In genomic region chr15:70491183-70491621, GRCh38 we compare ENCODE assay signal across 14 cellular contexts.
DNase-seq lines count a peak whose midpoint lies in the region; ATAC-seq and FAIRE-seq lines count a peak whose summit lies in the region.
"Had no signal": no experiment of that assay in that cellular context is flagged by ENCODE, and none has a peak within 500 bp of the region (broad histone marks: within the 10 kb centered on the region; RNA-seq: fewer than 3 reads in every experiment).

No MANE protein-coding gene starts in this region.

- ATAC-seq in stimulated activated naive CD8-positive, alpha-beta T cell treated with anti-CD3 and anti-CD28 coated beads, Interleukin-15, amount 100 ng/mL, for 72 hours = peak; percentile 22
- no peak for ATAC-seq in HG03565 (IDR thresholded peaks at IDR 0.05; ENCODE audit: unreplicated experiment)
- ATAC-seq: HepG2 had no signal

- FAIRE-seq in RCC 7860 (lab: Jason Lieb, UNC) = no peak
- FAIRE-seq: HepG2 had no signal

- peaks cover 88% of the 10 kb centered on the region for H3K4me1 Mint-ChIP-seq in activated T-cell treated with anti-CD3 and anti-CD28 coated beads, Interleukin-2, amount 50 U/mL, for 24 hours (ENCODE audit: low read depth)
- peaks cover 98% of the 10 kb centered on the region for H3K4me1 Mint-ChIP-seq in dendritic cell treated with granulocyte-macrophage colony-stimulating factor and Interleukin-4, amounts not matched to agents 40 ng/mL and 50 ng/mL, for 4 days (ENCODE audit: low read depth)
- H3K4me1 Mint-ChIP-seq in stimulated activated naive CD8-positive, alpha-beta T cell treated with anti-CD3 and anti-CD28 coated beads, Interleukin-15, amount 100 ng/mL, for 72 hours = peaks cover 89% of the 10 kb centered on the region

- no peak for DNase-seq in activated T-cell treated with anti-CD3 and anti-CD28 coated beads, Interleukin-2, amount 50 U/mL, for 24 hours
- no peak for DNase-seq in activated T-cell treated with anti-CD3 and anti-CD28 coated beads, Interleukin-2, amount 50 U/mL, for 1 hour
- DNase-seq in RCC 7860 (ENCODE audit: low spot score) = peak; percentile 4
- DNase-seq in stimulated activated naive CD8-positive, alpha-beta T cell treated with anti-CD3 and anti-CD28 coated beads, Interleukin-15, amount 100 ng/mL, for 72 hours = peak in 1 of 2 donors; percentile 58
- no peak for DNase-seq in mesenteric fat pad (ENCODE audit: low spot score)
- DNase-seq in retina = no peak
- DNase-seq: amniotic stem cell, NCI-H446 treated with DMSO at 0.1 percent for 48 hours, T-helper 9 cell, upper lobe of left lung had no signal

- H3K27ac Mint-ChIP-seq in activated T-cell treated with anti-CD3 and anti-CD28 coated beads, Interleukin-2, amount 50 U/mL, for 24 hours = peak overlapping the region; percentile 95
- peak overlapping the region; percentile 99 for H3K27ac Mint-ChIP-seq in dendritic cell treated with granulocyte-macrophage colony-stimulating factor and Interleukin-4, amounts not matched to agents 40 ng/mL and 50 ng/mL, for 4 days
- peak overlapping the region; percentile 69 to 74 for H3K27ac Mint-ChIP-seq in stimulated activated naive CD8-positive, alpha-beta T cell treated with anti-CD3 and anti-CD28 coated beads, Interleukin-15, amount 100 ng/mL, for 72 hours
- H3K27ac Mint-ChIP-seq: neural progenitor cell had no signal

- intact Hi-C loops in dendritic cell treated with granulocyte-macrophage colony-stimulating factor and Interleukin-4, amounts not matched to agents 40 ng/mL and 50 ng/mL, for 4 days (cut with micrococcal nuclease) = no loop called here

- H3K9me3 Mint-ChIP-seq in activated T-cell treated with anti-CD3 and anti-CD28 coated beads, Interleukin-2, amount 50 U/mL, for 24 hours = no peaks in the 10 kb centered on the region
- H3K9me3 Mint-ChIP-seq in dendritic cell treated with granulocyte-macrophage colony-stimulating factor and Interleukin-4, amounts not matched to agents 40 ng/mL and 50 ng/mL, for 4 days = no peaks in the 10 kb centered on the region
- no peaks in the 10 kb centered on the region for H3K9me3 Mint-ChIP-seq in stimulated activated naive CD8-positive, alpha-beta T cell treated with anti-CD3 and anti-CD28 coated beads, Interleukin-15, amount 100 ng/mL, for 72 hours
- H3K9me3 Mint-ChIP-seq: neural progenitor cell had no signal

- H3K36me3 Mint-ChIP-seq in activated T-cell treated with anti-CD3 and anti-CD28 coated beads, Interleukin-2, amount 50 U/mL, for 24 hours (ENCODE audit: low read depth) = no peaks in the 10 kb centered on the region
- no peaks in the 10 kb centered on the region for H3K36me3 Mint-ChIP-seq in dendritic cell treated with granulocyte-macrophage colony-stimulating factor and Interleukin-4, amounts not matched to agents 40 ng/mL and 50 ng/mL, for 4 days (ENCODE audit: low read depth)
- H3K36me3 Mint-ChIP-seq: neural progenitor cell had no signal

- peak overlapping the region; percentile 65 for H3K4me3 Mint-ChIP-seq in activated T-cell treated with anti-CD3 and anti-CD28 coated beads, Interleukin-2, amount 50 U/mL, for 24 hours
- no peak overlapping the region for H3K4me3 Mint-ChIP-seq in dendritic cell treated with granulocyte-macrophage colony-stimulating factor and Interleukin-4, amounts not matched to agents 40 ng/mL and 50 ng/mL, for 4 days
- peak overlapping the region; percentile 79 to 87 for H3K4me3 Mint-ChIP-seq in stimulated activated naive CD8-positive, alpha-beta T cell treated with anti-CD3 and anti-CD28 coated beads, Interleukin-15, amount 100 ng/mL, for 72 hours
- H3K4me3 Mint-ChIP-seq: neural progenitor cell had no signal

- peaks cover 23% of the 10 kb centered on the region for H3K27me3 Mint-ChIP-seq in activated T-cell treated with anti-CD3 and anti-CD28 coated beads, Interleukin-2, amount 50 U/mL, for 24 hours
- peaks cover 45% of the 10 kb centered on the region for H3K27me3 Mint-ChIP-seq in dendritic cell treated with granulocyte-macrophage colony-stimulating factor and Interleukin-4, amounts not matched to agents 40 ng/mL and 50 ng/mL, for 4 days
- H3K27me3 Mint-ChIP-seq in stimulated activated naive CD8-positive, alpha-beta T cell treated with anti-CD3 and anti-CD28 coated beads, Interleukin-15, amount 100 ng/mL, for 72 hours = peaks cover 42% of the 10 kb centered on the region
